In the genomic region with DNA sequence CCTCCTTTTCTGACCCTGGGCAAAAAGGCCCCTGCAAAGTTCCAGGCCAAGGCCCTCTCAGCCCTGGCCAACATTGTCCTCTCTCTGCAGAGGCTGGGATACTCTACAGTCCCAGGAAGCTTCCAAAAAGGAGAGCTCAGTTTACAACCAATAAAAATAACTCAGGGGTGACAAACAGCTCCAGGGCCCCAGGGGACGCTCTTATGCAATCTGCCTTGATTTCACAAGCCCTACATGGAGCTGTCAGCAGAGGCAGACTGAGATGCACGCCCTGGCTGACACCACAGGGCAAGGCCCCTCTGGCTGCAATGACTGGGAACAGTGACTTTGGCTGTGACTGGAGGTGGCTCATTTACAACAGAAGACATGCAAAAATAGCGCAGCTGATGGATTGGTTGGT, we compare ENCODE assay signal across 9 cellular contexts.
A peak's percentile ranks its signal among the peaks of the same experiment; 100 is the strongest.
DNase-seq lines count a peak whose midpoint lies in the region; ATAC-seq and TF ChIP-seq lines count a peak whose summit lies in the region.
"Had no signal": no experiment of that assay in that cellular context is flagged by ENCODE, and none has a peak within 500 bp of the region (broad histone marks: within the 10 kb centered on the region; RNA-seq: fewer than 3 reads in every experiment).

No MANE protein-coding gene starts in this region.

- H2BK12ac ChIP-seq in neuronal stem cell (ENCODE audit: low read length) = no peak overlapping the region

- H3K79me1 ChIP-seq in neuronal stem cell (ENCODE audit: low read depth, low read length) = no peaks in the 10 kb centered on the region

- H3K36me3 ChIP-seq in tibial nerve (no peaks in the 10 kb centered on the region), neuronal stem cell (replicated peaks in 1 of 2; ENCODE audit: control insufficient read depth in 2 of 2, insufficient read depth in 2 of 2, low read length in 2 of 2) (no peaks in the 10 kb centered on the region)

- no peak overlapping the region for H3K4me3 Mint-ChIP-seq in natural killer cell
- H3K4me3 Mint-ChIP-seq: T-cell had no signal

- TF ChIP-seq POLR2A in tibial nerve (IDR thresholded peaks at IDR 0.05) = no peak

- no peak overlapping the region for H2BK120ac ChIP-seq in neuronal stem cell (ENCODE audit: low read depth, low read length)

- no peaks in the 10 kb centered on the region for H3K4me1 Mint-ChIP-seq in natural killer cell

- H3K4me3 ChIP-seq in tibial nerve = no peak overlapping the region
- no peak overlapping the region for H3K4me3 ChIP-seq in neuronal stem cell (ENCODE audit: low read length in 2 of 2)

- no peak overlapping the region for H4K8ac ChIP-seq in neuronal stem cell (ENCODE audit: low read depth, low read length)

- intact Hi-C loops in natural killer cell (cut with micrococcal nuclease) = no loop called here

- no peak overlapping the region for H2BK15ac ChIP-seq in neuronal stem cell (ENCODE audit: low read length)

- H2AK5ac ChIP-seq in neuronal stem cell (ENCODE audit: low read depth, low read length) = no peak overlapping the region

- peak in 1 of 5 experiments; percentile 27 for TF ChIP-seq CTCF in tibial nerve (IDR thresholded peaks at IDR 0.05)
- TF ChIP-seq CTCF in natural killer cell (IDR thresholded peaks at IDR 0.05) = no peak

- no peak overlapping the region for H2AFZ ChIP-seq in neuronal stem cell (ENCODE audit: low read length)

- TF ChIP-seq EP300 in tibial nerve (IDR thresholded peaks at IDR 0.05) = peak; percentile 57 to 94

- H3K27me3 ChIP-seq in tibial nerve (no peaks in the 10 kb centered on the region), neuronal stem cell (ENCODE audit: control insufficient read depth in 3 of 3, insufficient read depth in 3 of 3, low read depth in 1 of 3, low read length in 3 of 3) (peaks cover 0 to 3% (median 0%) of the 10 kb centered on the region in 3 experiments)

- no peaks in the 10 kb centered on the region for H3K36me3 Mint-ChIP-seq in natural killer cell
- H3K36me3 Mint-ChIP-seq in activated naive CD4-positive, alpha-beta T cell treated with anti-CD3 and anti-CD28 coated beads, Interleukin-2, amount 50 U/mL, for 72 hours = peaks cover 0 to 2% of the 10 kb centered on the region in 2 donors
- H3K36me3 Mint-ChIP-seq: T-cell had no signal

- H3K27ac Mint-ChIP-seq in natural killer cell = no peak overlapping the region
- H3K27ac Mint-ChIP-seq in activated naive CD4-positive, alpha-beta T cell treated with anti-CD3 and anti-CD28 coated beads, Interleukin-2, amount 50 U/mL, for 72 hours = no peak overlapping the region
- H3K27ac Mint-ChIP-seq: T-cell had no signal

- no peaks in the 10 kb centered on the region for H3K9me3 Mint-ChIP-seq in natural killer cell
- H3K9me3 Mint-ChIP-seq in activated naive CD4-positive, alpha-beta T cell treated with anti-CD3 and anti-CD28 coated beads, Interleukin-2, amount 50 U/mL, for 72 hours = peaks cover 0 to 3% of the 10 kb centered on the region in 2 donors

- no peak overlapping the region for H2BK5ac ChIP-seq in neuronal stem cell (ENCODE audit: low read length)

- WGBS in tibial nerve, 2 donors = 40 to 73% methylated on average over 3 of the region's 3 CpGs
- no CpG with 5 or more reads among the region's 3 CpGs for WGBS in neuronal stem cell (ENCODE audit: extremely low coverage in 2 of 2, insufficient read length in 2 of 2, insufficient replicate concordance in 1 of 2), 2 donors

- no peak overlapping the region for H3K4ac ChIP-seq in neuronal stem cell (ENCODE audit: low read length)

- no peak overlapping the region for H3K14ac ChIP-seq in neuronal stem cell (ENCODE audit: low read length)

- peaks cover 2 to 6% of the 10 kb centered on the region in 2 donors for H3K27me3 Mint-ChIP-seq in natural killer cell (ENCODE audit: low read depth in 2 of 2)
- H3K27me3 Mint-ChIP-seq: T-cell had no signal

- DNase-seq in NCI-H2107 (lab: John Stamatoyannopoulos, UW) (peak; percentile 41), NCI-H2107 treated with DMSO at 0.1 percent for 48 hours (lab: John Stamatoyannopoulos, UW; ENCODE audit: unreplicated experiment) (no peak), SW480 (ENCODE audit: low spot score) (peak; percentile 53), iPS DF 19.7 (ENCODE audit: low read depth, low spot score) (peak; percentile 52), tibial nerve (ENCODE audit: low spot score in 2 of 2) (peak; percentile 90 to 94), natural killer cell (no peak), neuronal stem cell (ENCODE audit: low spot score) (no peak)
- DNase-seq in activated naive CD4-positive, alpha-beta T cell treated with anti-CD3 and anti-CD28 coated beads, Interleukin-2, amount 50 U/mL, for 72 hours (ENCODE audit: low spot score in 2 of 2) = no peak

- no peak overlapping the region for H4K91ac ChIP-seq in neuronal stem cell (ENCODE audit: low read depth, low read length, poor library complexity)

- no peak overlapping the region for H3K23ac ChIP-seq in neuronal stem cell (ENCODE audit: low read depth, low read length, poor library complexity)

- ATAC-seq in natural killer cell = no peak
- no peak for ATAC-seq in activated naive CD4-positive, alpha-beta T cell treated with anti-CD3 and anti-CD28 coated beads, Interleukin-2, amount 50 U/mL, for 72 hours
- ATAC-seq: T-cell had no signal

- H3K18ac ChIP-seq in neuronal stem cell (ENCODE audit: low read length) = no peak overlapping the region

- H3K9ac ChIP-seq in neuronal stem cell (ENCODE audit: low read depth, low read length, poor library complexity) = no peak overlapping the region

- H3K9me3 ChIP-seq in tibial nerve (no peaks in the 10 kb centered on the region), neuronal stem cell (replicated peaks in 1 of 2; ENCODE audit: control insufficient read depth in 2 of 2, insufficient read depth in 1 of 2, low read depth in 1 of 2, low read length in 2 of 2) (no peaks in the 10 kb centered on the region)

- H3K27ac ChIP-seq in tibial nerve (no peak overlapping the region), neuronal stem cell (replicated peaks; ENCODE audit: low read length) (no peak overlapping the region)

- peaks cover 0 to 36% (median 6%) of the 10 kb centered on the region in 4 donors for H3K4me1 ChIP-seq in tibial nerve
- H3K4me1 ChIP-seq in neuronal stem cell (ENCODE audit: control insufficient read depth in 2 of 2, insufficient read depth in 1 of 2, low read depth in 1 of 2, low read length in 2 of 2) = no peaks in the 10 kb centered on the region

- H3K4me2 ChIP-seq in neuronal stem cell (ENCODE audit: insufficient read depth, low read length, poor library complexity, severe bottlenecking) = no peak overlapping the region

Comparison
In these comparisons a context has a peak if more than half of its experiments do, and no peak if none do; other contexts are left out.
1. DNase-seq: peak in NCI-H2107 (single experiment), SW480 (single experiment), iPS DF 19.7 (single experiment) and tibial nerve (2 of 2); none in NCI-H2107 treated with DMSO at 0.1 percent for 48 hours (single experiment), natural killer cell (single experiment), activated naive CD4-positive, alpha-beta T cell treated with anti-CD3 and anti-CD28 coated beads, Interleukin-2, amount 50 U/mL, for 72 hours (0 of 2) and neuronal stem cell (single experiment).